1 cellular context compared by ENCODE assay signal in genomic region chr4:11765849-11766453, GRCh38.
TF ChIP-seq lines count a peak whose summit lies in the region.

No MANE protein-coding gene starts in this region.

TF ChIP-seq in K562, 482 proteins besides CTCF, POLR2A, EP300 and RAD21 (continued from another document):
- TF ChIP-seq ZNF232 (CRISPR knock-in tag; IDR thresholded peaks at IDR 0.05) = no peak
- no peak for TF ChIP-seq KDM1A (IDR thresholded peaks at IDR 0.05)
- no peak for TF ChIP-seq STAT5A (IDR thresholded peaks at IDR 0.05; ENCODE audit: borderline replicate concordance, low read length)
TF ChIP-seq in K562: peak in this region for 0.
